In the genomic region with DNA sequence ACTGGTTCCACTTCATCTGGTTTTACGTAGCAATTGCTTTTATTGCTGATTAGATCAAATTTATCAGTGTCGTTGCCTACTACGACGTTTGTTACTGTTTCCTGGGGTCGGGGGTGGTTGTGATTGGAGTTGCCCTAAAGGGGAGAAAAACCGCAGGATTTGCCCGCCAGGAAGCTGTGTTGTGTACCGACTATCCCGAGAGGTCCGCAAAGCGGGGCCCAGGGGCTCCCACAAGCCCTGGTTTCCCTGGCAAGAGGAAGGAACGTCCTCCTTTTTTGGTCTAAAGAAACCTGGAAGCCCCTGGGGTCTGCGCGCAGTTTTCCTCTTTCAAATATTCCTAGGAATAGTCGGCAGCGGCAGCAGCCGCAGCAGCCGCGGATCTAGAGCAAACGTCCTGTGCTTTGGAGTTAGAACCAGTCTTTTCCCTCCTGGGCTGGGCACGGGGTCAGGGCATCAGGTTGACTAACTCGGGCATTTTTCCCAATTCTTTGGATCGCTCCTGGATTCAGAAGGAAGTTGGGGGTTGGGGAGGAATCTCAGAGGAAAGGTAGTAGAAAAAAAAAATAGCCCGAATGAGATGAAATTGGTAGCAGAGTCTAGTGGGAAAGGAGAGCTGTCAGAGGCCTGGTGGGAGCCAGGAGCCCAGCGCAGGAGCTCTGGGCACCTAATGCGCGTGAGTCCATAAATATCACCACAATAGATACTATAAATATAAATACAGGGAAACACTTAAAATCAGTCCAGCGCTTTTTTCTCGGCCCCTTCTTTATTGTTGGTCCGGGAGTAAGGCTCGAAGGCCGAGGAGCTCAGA, we compare ENCODE assay signal across 11 cellular contexts. TPM values are rescaled to one million over a fixed set of nuclear protein-coding genes. Genes with fewer than 3 reads are reported as not detected.
DNase-seq lines count a peak whose midpoint lies in the region; ATAC-seq and TF ChIP-seq lines count a peak whose summit lies in the region.
"Had no signal": no experiment of that assay in that cellular context is flagged by ENCODE, and none has a peak within 500 bp of the region (broad histone marks: within the 10 kb centered on the region; RNA-seq: fewer than 3 reads in every experiment).

No MANE protein-coding gene starts in this region.

- peaks cover 60% of the 10 kb centered on the region for H3K27me3 ChIP-seq in BLaER1
- peaks cover 21% of the 10 kb centered on the region for H3K27me3 ChIP-seq in MM.1S (replicated peaks; ENCODE audit: insufficient read depth, low read length)

- H3K27me3 Mint-ChIP-seq in brain (peaks cover 67% of the 10 kb centered on the region), nephron (ENCODE audit: low read depth) (peaks cover 99% of the 10 kb centered on the region)

- no peaks in the 10 kb centered on the region for H3K79me2 ChIP-seq in MM.1S (ENCODE audit: low read length)

- H3K9ac ChIP-seq in BLaER1 (no peak overlapping the region), MM.1S (ENCODE audit: low read length) (no peak overlapping the region)

- ATAC-seq in GM18861 (IDR thresholded peaks at IDR 0.05; ENCODE audit: unreplicated experiment) (no peak), GM21825 (IDR thresholded peaks at IDR 0.05; ENCODE audit: unreplicated experiment) (no peak)

- peak; percentile 32 for DNase-seq in Daoy (ENCODE audit: low read depth)
- no peak for DNase-seq in MM.1S
- no peak for DNase-seq in islet precursor cell
- DNase-seq: aorta, NCI-H1436 treated with DMSO at 0.1 percent for 48 hours had no signal

- H3K4me1 Mint-ChIP-seq in brain (peaks cover 61% of the 10 kb centered on the region), nephron (peaks cover 50% of the 10 kb centered on the region)

- H3K9me2 ChIP-seq in MM.1S (replicated peaks; ENCODE audit: insufficient read depth, low read length), result no peaks in the 10 kb centered on the region

- H3K9me3 ChIP-seq in BLaER1, result peaks cover 78% of the 10 kb centered on the region
- H3K9me3 ChIP-seq in MM.1S (replicated peaks; ENCODE audit: insufficient read depth, low read length), result no peaks in the 10 kb centered on the region

- TF ChIP-seq CTCF in brain (conservative IDR thresholded peaks at IDR 0.05), result no peak
- TF ChIP-seq CTCF in nephron (IDR thresholded peaks at IDR 0.05; ENCODE audit: unreplicated experiment in 3 of 3), result no peak
- TF ChIP-seq CTCF in MM.1S (IDR thresholded peaks at IDR 0.05; ENCODE audit: low read length), result no peak

- no peak overlapping the region for H3K27ac ChIP-seq in BLaER1
- no peak overlapping the region for H3K27ac ChIP-seq in MM.1S (ENCODE audit: low read length)

- H3F3A ChIP-seq in MM.1S (ENCODE audit: insufficient read depth, low read length), result no peaks in the 10 kb centered on the region

- H3K36me3 Mint-ChIP-seq in brain (peaks cover 23% of the 10 kb centered on the region), nephron (ENCODE audit: low read depth) (no peaks in the 10 kb centered on the region)

- no peaks in the 10 kb centered on the region for H4K20me1 ChIP-seq in BLaER1
- H4K20me1 ChIP-seq in MM.1S (ENCODE audit: insufficient read depth, low read length), result no peaks in the 10 kb centered on the region

- peak overlapping the region; percentile 79 to 89 (median 81) for H3K4me3 Mint-ChIP-seq in brain
- peak overlapping the region; percentile 76 to 83 (median 81) for H3K4me3 Mint-ChIP-seq in nephron

- H3K9me3 Mint-ChIP-seq in brain (peaks cover 2 to 14% (median 8%) of the 10 kb centered on the region in 5 experiments), nephron (no peaks in the 10 kb centered on the region)

- no peaks in the 10 kb centered on the region for H3K36me3 ChIP-seq in BLaER1
- H3K36me3 ChIP-seq in MM.1S (replicated peaks; ENCODE audit: insufficient read depth, low read length), result no peaks in the 10 kb centered on the region

- H3K4me2 ChIP-seq in BLaER1, result no peak overlapping the region
- no peak overlapping the region for H3K4me2 ChIP-seq in MM.1S (ENCODE audit: low read depth, low read length)

- H3K27ac Mint-ChIP-seq in brain (peak overlapping the region in 2 of 5 experiments; percentile 24 to 89), nephron (no peak overlapping the region)

- H3K4me3 ChIP-seq in BLaER1, result peak overlapping the region; percentile 11
- no peak overlapping the region for H3K4me3 ChIP-seq in MM.1S (ENCODE audit: low read length)

- no peak overlapping the region for H2AFZ ChIP-seq in MM.1S (ENCODE audit: low read length)

- H3K4me1 ChIP-seq in BLaER1 (no peaks in the 10 kb centered on the region), MM.1S (ENCODE audit: low read length) (no peaks in the 10 kb centered on the region)

RNA-seq across cellular contexts. Expression of a gene that starts 4.6 kb away (rescaled TPM):
- 1.0 and 2.3 TPM in 2 replicates for total RNA-seq in Daoy (2014; rRNA removed; shearing (Covaris generic))
- 0.48 TPM for polyA plus RNA-seq in brain (ENCODE audit: insufficient read depth, low read depth, low replicate concordance)
- total RNA-seq: aorta, epithelial cell of proximal tubule had no signal
- polyA plus RNA-seq: aorta had no signal
